ENCODE assay signal across 13 cellular contexts in the genomic region with DNA sequence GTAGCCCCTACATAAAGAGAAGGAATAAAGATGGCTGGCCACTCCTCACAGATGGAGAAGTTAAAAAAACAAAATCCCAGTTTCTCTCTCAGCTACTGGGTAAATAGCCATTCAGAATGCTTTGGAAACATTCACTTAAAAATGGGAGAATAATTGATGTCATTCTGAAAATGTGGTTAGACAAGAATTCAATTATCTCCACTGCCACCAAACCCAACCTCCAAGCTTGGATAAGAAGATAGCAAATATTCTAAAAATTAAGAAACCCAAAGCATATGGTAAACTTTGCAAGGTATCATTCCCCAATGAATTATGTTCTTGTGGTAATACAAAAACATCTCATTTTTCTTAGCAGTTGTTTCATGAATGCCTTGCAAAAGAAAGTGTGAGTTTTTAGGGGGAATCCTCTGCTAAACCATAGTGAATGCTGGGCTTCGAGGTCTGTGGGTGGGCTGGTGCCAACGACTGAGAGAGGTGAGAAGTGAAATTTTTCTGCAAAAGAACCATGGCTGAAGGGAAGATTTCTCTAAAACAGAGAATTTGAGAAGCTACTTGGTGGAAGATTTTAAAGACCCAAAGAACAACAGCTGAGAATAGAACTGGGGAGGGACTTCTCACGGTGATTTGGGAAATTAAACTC.
DNase-seq lines count a peak whose midpoint lies in the region; ATAC-seq and TF ChIP-seq lines count a peak whose summit lies in the region.
"Had no signal": no experiment of that assay in that cellular context is flagged by ENCODE, and none has a peak within 500 bp of the region (broad histone marks: within the 10 kb centered on the region; RNA-seq: fewer than 3 reads in every experiment).

No MANE protein-coding gene starts in this region.

- peak overlapping the region; percentile 100 for H3K27ac Mint-ChIP-seq in activated T-helper 17 cell treated with anti-CD3 and anti-CD28 coated beads, Interleukin-2, amount 50 U/mL, for 72 hours
- H3K27ac Mint-ChIP-seq: brain; naive thymus-derived CD4-positive, alpha-beta T cell had no signal

- H3K4me1 Mint-ChIP-seq in activated T-helper 17 cell treated with anti-CD3 and anti-CD28 coated beads, Interleukin-2, amount 50 U/mL, for 72 hours = peaks cover 49% of the 10 kb centered on the region

- ATAC-seq in activated T-helper 17 cell treated with anti-CD3 and anti-CD28 coated beads, Interleukin-2, amount 50 U/mL, for 72 hours (replicated peaks) = peak; percentile 29
- ATAC-seq in HG02759 (IDR thresholded peaks at IDR 0.05; ENCODE audit: unreplicated experiment) (no peak), GM21825 (IDR thresholded peaks at IDR 0.05; ENCODE audit: unreplicated experiment) (no peak)
- ATAC-seq: heart left ventricle; naive thymus-derived CD4-positive, alpha-beta T cell had no signal

- H3K4me3 ChIP-seq in AG09309 (ENCODE audit: control insufficient read depth, low read depth, low read length) = no peak overlapping the region
- H3K4me3 ChIP-seq: heart left ventricle, right atrium auricular region, testis had no signal

- peaks cover 4% of the 10 kb centered on the region for H3K9me3 Mint-ChIP-seq in activated T-helper 17 cell treated with anti-CD3 and anti-CD28 coated beads, Interleukin-2, amount 50 U/mL, for 72 hours

- DNase-seq in AG09309 (ENCODE audit: low read depth) (peak; percentile 61), EH (ENCODE audit: low read depth) (peak; percentile 78), hepatic stellate cell (ENCODE audit: low spot score) (peak; percentile 35), superior temporal gyrus (ENCODE audit: extremely low spot score) (no peak)
- DNase-seq: Caco-2; heart left ventricle; naive thymus-derived CD4-positive, alpha-beta T cell; testis had no signal

- peaks cover 13% of the 10 kb centered on the region for H3K36me3 Mint-ChIP-seq in activated T-helper 17 cell treated with anti-CD3 and anti-CD28 coated beads, Interleukin-2, amount 50 U/mL, for 72 hours (ENCODE audit: low read depth)
- H3K36me3 Mint-ChIP-seq: brain had no signal

- TF ChIP-seq CTCF in AG09309 (IDR thresholded peaks at IDR 0.05; ENCODE audit: control insufficient read depth, insufficient read depth, low read depth, low read length, missing control alignments) = no peak

- peak overlapping the region; percentile 74 for H3K4me3 Mint-ChIP-seq in activated T-helper 17 cell treated with anti-CD3 and anti-CD28 coated beads, Interleukin-2, amount 50 U/mL, for 72 hours
- H3K4me3 Mint-ChIP-seq: brain had no signal

- H3K27me3 Mint-ChIP-seq in activated T-helper 17 cell treated with anti-CD3 and anti-CD28 coated beads, Interleukin-2, amount 50 U/mL, for 72 hours = no peaks in the 10 kb centered on the region
